ENCODE assay signal across 22 cellular contexts in genomic region chr1:229437443-229437842, GRCh38. TPM values are rescaled to one million over a fixed set of nuclear protein-coding genes. Genes with fewer than 3 reads are reported as not detected.
"Had no signal": no experiment of that assay in that cellular context is flagged by ENCODE, and none has a peak within 500 bp of the region (broad histone marks: within the 10 kb centered on the region; RNA-seq: fewer than 3 reads in every experiment).

No MANE protein-coding gene starts in this region.

- ATAC-seq: gastroesophageal sphincter; heart right ventricle; left ventricle myocardium superior; sciatic nerve; stimulated activated memory B cell treated with anti-CD40 and anti-IgM and Interleukin-4, amounts not matched to agents 10 μg/mL and 1 μg/mL and 100 μg/mL, for 72 hours; upper lobe of right lung had no signal

- H3K27ac Mint-ChIP-seq: activated CD4-positive, alpha-beta memory T cell treated with anti-CD3 and anti-CD28 coated beads, Interleukin-2, amount 10 ng/mL, durations not matched to agents 7 days and 5 days; activated naive CD8-positive, alpha-beta T cell treated with anti-CD3 and anti-CD28 coated beads, Interleukin-2, amount 10 ng/mL, durations not matched to agents 7 days and 5 days; activated T-helper 2 cell treated with anti-CD3 and anti-CD28 coated beads, Interferon-gamma antibody, Interleukin-2, Interleukin-4, amounts not matched to agents 10 μg/mL and 5 μg/mL and 100 μg/mL, durations not matched to agents 14 hours and 24 hours and 36 hours; naive B cell had no signal

- H3K9me3 Mint-ChIP-seq: activated CD4-positive, alpha-beta memory T cell treated with anti-CD3 and anti-CD28 coated beads, Interleukin-2, amount 10 ng/mL, durations not matched to agents 7 days and 5 days; activated naive CD8-positive, alpha-beta T cell treated with anti-CD3 and anti-CD28 coated beads, Interleukin-2, amount 10 ng/mL, durations not matched to agents 7 days and 5 days; activated T-helper 2 cell treated with anti-CD3 and anti-CD28 coated beads, Interferon-gamma antibody, Interleukin-2, Interleukin-4, amounts not matched to agents 10 μg/mL and 5 μg/mL and 100 μg/mL, durations not matched to agents 14 hours and 24 hours and 36 hours; stimulated activated memory B cell treated with anti-CD40 and anti-IgM and Interleukin-4, amounts not matched to agents 10 μg/mL and 1 μg/mL and 100 μg/mL, for 72 hours had no signal

- H3K4me3 Mint-ChIP-seq: activated CD4-positive, alpha-beta memory T cell treated with anti-CD3 and anti-CD28 coated beads, Interleukin-2, amount 10 ng/mL, durations not matched to agents 7 days and 5 days; activated naive CD8-positive, alpha-beta T cell treated with anti-CD3 and anti-CD28 coated beads, Interleukin-2, amount 10 ng/mL, durations not matched to agents 7 days and 5 days; naive B cell; stimulated activated memory B cell treated with anti-CD40 and anti-IgM and Interleukin-4, amounts not matched to agents 10 μg/mL and 1 μg/mL and 100 μg/mL, for 72 hours had no signal

- H3K4me3 ChIP-seq: coronary artery, gastroesophageal sphincter, heart right ventricle, ovary, thoracic aorta, upper lobe of right lung had no signal

- H3K27ac ChIP-seq: coronary artery, gastroesophageal sphincter, ovary, thoracic aorta, upper lobe of right lung had no signal

- H3K9me3 ChIP-seq: gastroesophageal sphincter, heart right ventricle, ovary, thoracic aorta, upper lobe of right lung had no signal

- H3K4me1 ChIP-seq: upper lobe of right lung had no signal

- DNase-seq: activated CD4-positive, alpha-beta memory T cell treated with anti-CD3 and anti-CD28 coated beads, Interleukin-2, amount 10 ng/mL, durations not matched to agents 7 days and 5 days; activated CD4-positive, alpha-beta T cell treated with anti-CD3 and anti-CD28 coated beads for 48 hours; activated CD4-positive, CD25-positive, alpha-beta regulatory T cell; activated naive CD4-positive, alpha-beta T cell treated with Interleukin-2 at 50 U/mL for 16 hours; activated naive CD8-positive, alpha-beta T cell treated with anti-CD3 and anti-CD28 coated beads, Interleukin-2, amount 10 ng/mL, durations not matched to agents 7 days and 5 days; activated T-cell treated with anti-CD3 and anti-CD28 coated beads, Interleukin-2, amount 50 U/mL, for 1 hour; heart right ventricle; left ventricle myocardium superior; naive B cell; ovary; stimulated activated CD4-positive, alpha-beta T cell treated with anti-CD3 and anti-CD28 coated beads, Interleukin-4, amount 100 ng/mL, for 4 hours; upper lobe of right lung had no signal

- H3K36me3 ChIP-seq: ovary had no signal

RNA-seq across cellular contexts. Expression of gene ACTA1, which starts 3.5 kb away (rescaled TPM):
- total RNA-seq: activated CD4-positive, alpha-beta memory T cell treated with anti-CD3 and anti-CD28 coated beads, Interleukin-2, amount 10 ng/mL, durations not matched to agents 7 days and 5 days; activated naive CD8-positive, alpha-beta T cell treated with anti-CD3 and anti-CD28 coated beads, Interleukin-2, amount 10 ng/mL, durations not matched to agents 7 days and 5 days; activated T-helper 2 cell treated with anti-CD3 and anti-CD28 coated beads, Interferon-gamma antibody, Interleukin-2, Interleukin-4, amounts not matched to agents 10 μg/mL and 5 μg/mL and 100 μg/mL, durations not matched to agents 14 hours and 24 hours and 36 hours; epithelial cell of proximal tubule; fibroblast of lung; pulmonary artery endothelial cell; T-helper 2 cell treated with Interferon-gamma antibody and Interleukin-4, amounts not matched to agents 100 ng/mL and 5 ng/mL, for 36 hours; upper lobe of right lung had no signal
- polyA plus RNA-seq: fibroblast of lung had no signal
